Comparison of ENCODE assay signal across 17 cellular contexts in the genomic region with DNA sequence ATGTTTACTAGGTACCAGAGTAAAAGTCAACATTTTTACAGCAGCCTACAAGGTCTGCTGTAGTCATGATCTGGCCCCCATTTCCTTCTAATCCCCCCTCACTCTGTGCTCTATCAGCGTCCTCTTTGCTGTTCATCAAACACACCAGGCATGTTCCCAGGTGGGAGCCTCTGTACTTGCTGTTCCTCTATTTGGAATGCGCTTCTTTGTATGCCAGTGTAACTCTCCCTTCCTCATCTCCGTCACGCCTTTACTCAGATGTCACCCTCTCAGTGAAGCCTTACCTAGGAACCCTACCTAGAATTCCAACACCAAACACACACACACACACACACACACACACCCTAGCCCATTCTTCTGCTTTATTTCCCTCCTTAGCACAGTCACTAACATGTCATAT. TPM values are rescaled to one million over a fixed set of nuclear protein-coding genes. Genes with fewer than 3 reads are reported as not detected.
DNase-seq lines count a peak whose midpoint lies in the region; ATAC-seq and TF ChIP-seq lines count a peak whose summit lies in the region.
"Had no signal": no experiment of that assay in that cellular context is flagged by ENCODE, and none has a peak within 500 bp of the region (broad histone marks: within the 10 kb centered on the region; RNA-seq: fewer than 3 reads in every experiment).

No MANE protein-coding gene starts in this region.

- ATAC-seq in CD4-positive, CD25-positive, alpha-beta regulatory T cell (ENCODE audit: low read depth in 2 of 2), result no peak
- ATAC-seq in GM21390 (IDR thresholded peaks at IDR 0.05; ENCODE audit: unreplicated experiment) (no peak), sciatic nerve (no peak)
- ATAC-seq: K562 had no signal

- peaks cover 15% of the 10 kb centered on the region for H3F3A ChIP-seq in neural progenitor cell (ENCODE audit: low read depth)

- H3K9me3 Mint-ChIP-seq in CD4-positive, CD25-positive, alpha-beta regulatory T cell, result no peaks in the 10 kb centered on the region
- no peaks in the 10 kb centered on the region for H3K9me3 Mint-ChIP-seq in activated T-helper 1 cell treated with anti-CD3 and anti-CD28 coated beads, Interleukin-12 subunit alpha, Interleukin-12 subunit beta, Interleukin-2, Interleukin-4 antibody, amounts not matched to agents 30 ng/mL and 10 ng/mL and 1 ng/mL, durations not matched to agents 14 hours and 24 hours and 36 hours
- no peaks in the 10 kb centered on the region for H3K9me3 Mint-ChIP-seq in neural progenitor cell

- H3K9me3 ChIP-seq in CD4-positive, CD25-positive, alpha-beta regulatory T cell (ENCODE audit: control insufficient read depth in 2 of 2, low read length in 2 of 2), result no peaks in the 10 kb centered on the region
- H3K9me3 ChIP-seq in HEK293 (ENCODE audit: control insufficient read depth, insufficient read depth, low read depth, low read length) (no peaks in the 10 kb centered on the region), neural progenitor cell (ENCODE audit: low read depth) (no peaks in the 10 kb centered on the region)

- no peak overlapping the region for H3K4me2 ChIP-seq in neural progenitor cell

- peaks cover 12% of the 10 kb centered on the region for H3K36me3 ChIP-seq in CD4-positive, CD25-positive, alpha-beta regulatory T cell (ENCODE audit: control insufficient read depth, insufficient read depth, low read length)
- H3K36me3 ChIP-seq in HEK293 (ENCODE audit: control insufficient read depth in 2 of 2, insufficient read depth in 1 of 2, low read length in 2 of 2), result no peaks in the 10 kb centered on the region
- peaks cover 14% of the 10 kb centered on the region for H3K36me3 ChIP-seq in neural progenitor cell

- peak overlapping the region in 2 of 3 donors; percentile 5 to 14 for H3K27ac Mint-ChIP-seq in CD4-positive, CD25-positive, alpha-beta regulatory T cell
- H3K27ac Mint-ChIP-seq in activated T-helper 1 cell treated with anti-CD3 and anti-CD28 coated beads, Interleukin-12 subunit alpha, Interleukin-12 subunit beta, Interleukin-2, Interleukin-4 antibody, amounts not matched to agents 30 ng/mL and 10 ng/mL and 1 ng/mL, durations not matched to agents 14 hours and 24 hours and 36 hours, result peak overlapping the region; percentile 46
- peak overlapping the region; percentile 7 for H3K27ac Mint-ChIP-seq in neural progenitor cell

- peaks cover 100% of the 10 kb centered on the region for H3K79me2 ChIP-seq in neural progenitor cell (ENCODE audit: low read depth)

- H3K36me3 Mint-ChIP-seq in CD4-positive, CD25-positive, alpha-beta regulatory T cell, result peaks cover 13% of the 10 kb centered on the region
- H3K36me3 Mint-ChIP-seq in activated T-helper 1 cell treated with anti-CD3 and anti-CD28 coated beads, Interleukin-12 subunit alpha, Interleukin-12 subunit beta, Interleukin-2, Interleukin-4 antibody, amounts not matched to agents 30 ng/mL and 10 ng/mL and 1 ng/mL, durations not matched to agents 14 hours and 24 hours and 36 hours (ENCODE audit: low read depth), result peaks cover 23% of the 10 kb centered on the region
- H3K36me3 Mint-ChIP-seq in neural progenitor cell, result peaks cover 22% of the 10 kb centered on the region

- no peak overlapping the region for H3K27ac ChIP-seq in CD4-positive, CD25-positive, alpha-beta regulatory T cell (ENCODE audit: insufficient read depth, low read length, poor library complexity, severe bottlenecking)
- H3K27ac ChIP-seq in HEK293 (ENCODE audit: extremely low read depth, low read depth, low read length) (no peak overlapping the region), neural progenitor cell (no peak overlapping the region)

- H3K4me1 Mint-ChIP-seq in CD4-positive, CD25-positive, alpha-beta regulatory T cell, result peaks cover 58 to 67% (median 64%) of the 10 kb centered on the region in 4 donors
- H3K4me1 Mint-ChIP-seq in activated T-helper 1 cell treated with anti-CD3 and anti-CD28 coated beads, Interleukin-12 subunit alpha, Interleukin-12 subunit beta, Interleukin-2, Interleukin-4 antibody, amounts not matched to agents 30 ng/mL and 10 ng/mL and 1 ng/mL, durations not matched to agents 14 hours and 24 hours and 36 hours (ENCODE audit: low read depth), result peaks cover 32% of the 10 kb centered on the region
- peaks cover 25% of the 10 kb centered on the region for H3K4me1 Mint-ChIP-seq in neural progenitor cell

- no peaks in the 10 kb centered on the region for H3K27me3 ChIP-seq in CD4-positive, CD25-positive, alpha-beta regulatory T cell (ENCODE audit: control insufficient read depth, insufficient read depth, low read length)
- no peaks in the 10 kb centered on the region for H3K27me3 ChIP-seq in neural progenitor cell

- no peak overlapping the region for H2AFZ ChIP-seq in neural progenitor cell (replicated peaks)

- no peaks in the 10 kb centered on the region for H3K27me3 Mint-ChIP-seq in CD4-positive, CD25-positive, alpha-beta regulatory T cell
- H3K27me3 Mint-ChIP-seq in activated T-helper 1 cell treated with anti-CD3 and anti-CD28 coated beads, Interleukin-12 subunit alpha, Interleukin-12 subunit beta, Interleukin-2, Interleukin-4 antibody, amounts not matched to agents 30 ng/mL and 10 ng/mL and 1 ng/mL, durations not matched to agents 14 hours and 24 hours and 36 hours (ENCODE audit: insufficient read depth), result no peaks in the 10 kb centered on the region
- no peaks in the 10 kb centered on the region for H3K27me3 Mint-ChIP-seq in neural progenitor cell (ENCODE audit: insufficient read depth, low read depth)

- TF ChIP-seq CTCF in HEK293 (tag by site-specific recombination; IDR thresholded peaks at IDR 0.05), result no peak
- no peak for TF ChIP-seq CTCF in neural progenitor cell (IDR thresholded peaks at IDR 0.05)

- H3K4me1 ChIP-seq in CD4-positive, CD25-positive, alpha-beta regulatory T cell (ENCODE audit: control insufficient read depth, insufficient read depth, low read length, poor library complexity, severe bottlenecking), result peaks cover 24% of the 10 kb centered on the region
- H3K4me1 ChIP-seq in HEK293 (ENCODE audit: control insufficient read depth, insufficient read depth, low read length), result peaks cover 22% of the 10 kb centered on the region
- peaks cover 27% of the 10 kb centered on the region for H3K4me1 ChIP-seq in neural progenitor cell

- intact Hi-C loops in activated T-helper 1 cell treated with anti-CD3 and anti-CD28 coated beads, Interleukin-12 subunit alpha, Interleukin-12 subunit beta, Interleukin-2, Interleukin-4 antibody, amounts not matched to agents 30 ng/mL and 10 ng/mL and 1 ng/mL, durations not matched to agents 14 hours and 24 hours and 36 hours (cut with micrococcal nuclease), result loop anchor here (2.0 kb wide), 1 partner anchor 14 kb away; no protein-coding TSS in a partner anchor
- intact Hi-C loops in sciatic nerve (cut with DNase I), result loop anchor here (5.0 kb wide), 1 partner anchor 58 kb away; no protein-coding TSS in a partner anchor

- POLR2A ChIA-PET in HEK293 (lab: Yijun Ruan, JAX), result interaction anchor here (1.0 to 1.3 kb wide), 2 partner anchors 17 to 21 kb away, joined by 3 to 7 read pairs; partner anchors contain the start of gene TP53BP2

- H3K4me3 ChIP-seq in CD4-positive, CD25-positive, alpha-beta regulatory T cell (ENCODE audit: low read depth, low read length), result no peak overlapping the region
- H3K4me3 ChIP-seq in HEK293 (ENCODE audit: low read depth, low read length) (no peak overlapping the region), neural progenitor cell (no peak overlapping the region)
- H3K4me3 ChIP-seq: K562 had no signal

- CTCF ChIA-PET in HEK293 (lab: Yijun Ruan, JAX), result interaction anchor here (0.6 to 3.5 kb wide), 4 partner anchors 13 to 83 kb away, joined by 3 to 12 read pairs (median 4); no protein-coding TSS in a partner anchor

- H4K20me1 ChIP-seq in neural progenitor cell (ENCODE audit: low read depth), result peaks cover 97% of the 10 kb centered on the region

- H3K4me3 Mint-ChIP-seq in CD4-positive, CD25-positive, alpha-beta regulatory T cell, result peak overlapping the region in 2 of 4 donors; percentile 10 to 63
- no peak overlapping the region for H3K4me3 Mint-ChIP-seq in activated T-helper 1 cell treated with anti-CD3 and anti-CD28 coated beads, Interleukin-12 subunit alpha, Interleukin-12 subunit beta, Interleukin-2, Interleukin-4 antibody, amounts not matched to agents 30 ng/mL and 10 ng/mL and 1 ng/mL, durations not matched to agents 14 hours and 24 hours and 36 hours
- H3K4me3 Mint-ChIP-seq in neural progenitor cell, result no peak overlapping the region

- no peak for DNase-seq in CD4-positive, CD25-positive, alpha-beta regulatory T cell
- DNase-seq in activated T-helper 1 cell treated with anti-CD3 and anti-CD28 coated beads, Interleukin-12 subunit alpha, Interleukin-12 subunit beta, Interleukin-2, Interleukin-4 antibody, amounts not matched to agents 30 ng/mL and 10 ng/mL and 1 ng/mL, durations not matched to agents 14 hours and 24 hours and 36 hours (ENCODE audit: low spot score), result no peak
- no peak for DNase-seq in neural progenitor cell (ENCODE audit: low spot score)
- DNase-seq in sciatic nerve (ENCODE audit: low spot score), result no peak
- DNase-seq in DMS153 treated with DMSO at 0.1 percent for 48 hours (lab: John Stamatoyannopoulos, UW; ENCODE audit: unreplicated experiment), result no peak
- no peak for DNase-seq in NCI-H2081 treated with DMSO at 0.1 percent for 48 hours (lab: John Stamatoyannopoulos, UW)
- DNase-seq: COR-L47, DMS53, HCEC 1CT, NCI-H1092, NCI-H187, NCI-H2171, NCI-H82, RPMI8226 had no signal

- H3K9ac ChIP-seq in neural progenitor cell, result no peak overlapping the region

RNA-seq across cellular contexts. Expression of gene TP53BP2, which starts 21.0 kb away (rescaled TPM):
- total RNA-seq in CD4-positive, CD25-positive, alpha-beta regulatory T cell, result 93.5 TPM
- 1 to 10 TPM; 7.4 to 8.7 (median 7.9) TPM for polyA plus RNA-seq in CD4-positive, CD25-positive, alpha-beta regulatory T cell
- 40.4 and 47.2 TPM in 2 replicates for total RNA-seq in activated T-helper 1 cell treated with anti-CD3 and anti-CD28 coated beads, Interleukin-12 subunit alpha, Interleukin-12 subunit beta, Interleukin-2, Interleukin-4 antibody, amounts not matched to agents 30 ng/mL and 10 ng/mL and 1 ng/mL, durations not matched to agents 14 hours and 24 hours and 36 hours
- total RNA-seq in neural progenitor cell (ENCODE audit: low replicate concordance), result 52.6 and 56.3 TPM in 2 replicates
- total RNA-seq in sciatic nerve, result 44.1 TPM
